In the genomic region with DNA sequence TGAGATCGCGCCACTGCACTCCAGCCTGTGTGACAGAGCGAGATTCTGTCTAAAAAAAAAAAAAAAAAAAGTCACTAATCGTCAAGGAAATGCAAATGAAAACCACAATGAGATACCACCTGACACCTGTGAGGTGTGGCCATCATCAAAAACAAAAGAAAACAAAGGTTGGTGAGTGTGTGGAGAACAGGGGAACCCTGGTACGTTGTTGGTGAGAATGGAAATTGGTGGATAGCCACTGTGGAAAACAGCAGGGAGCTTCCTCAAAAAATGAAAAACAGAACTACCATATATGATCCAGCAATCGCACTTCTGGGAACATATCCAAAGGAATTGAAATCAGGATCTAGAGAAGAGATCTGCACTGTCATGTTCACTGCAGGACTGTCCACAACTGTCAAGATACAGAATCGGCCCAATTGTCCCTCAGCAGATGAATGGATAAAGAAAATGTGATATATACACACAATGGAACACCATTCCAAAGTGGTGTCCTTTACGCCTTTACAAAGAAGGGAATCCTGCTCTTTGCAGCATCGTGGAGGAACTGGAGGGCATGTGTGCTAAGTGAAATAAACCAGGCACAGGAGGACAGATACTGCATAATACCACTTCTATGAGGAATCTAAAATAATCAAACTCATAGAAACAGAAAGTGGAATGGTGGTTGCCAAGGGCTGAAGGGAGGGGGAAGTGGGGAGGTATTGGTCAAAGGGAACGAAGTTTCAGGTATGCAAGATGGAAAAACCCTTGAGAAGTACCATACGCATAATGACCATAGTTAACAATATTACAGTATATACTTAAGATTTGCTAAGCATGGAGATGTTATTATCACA, we compare ENCODE assay signal across 1 cellular context.
TF ChIP-seq lines count a peak whose summit lies in the region.

No MANE protein-coding gene starts in this region.

TF ChIP-seq in GM12878, 131 proteins besides CTCF, POLR2A, EP300 and RAD21 (continued from another document):
- TF ChIP-seq, protein P1, sequence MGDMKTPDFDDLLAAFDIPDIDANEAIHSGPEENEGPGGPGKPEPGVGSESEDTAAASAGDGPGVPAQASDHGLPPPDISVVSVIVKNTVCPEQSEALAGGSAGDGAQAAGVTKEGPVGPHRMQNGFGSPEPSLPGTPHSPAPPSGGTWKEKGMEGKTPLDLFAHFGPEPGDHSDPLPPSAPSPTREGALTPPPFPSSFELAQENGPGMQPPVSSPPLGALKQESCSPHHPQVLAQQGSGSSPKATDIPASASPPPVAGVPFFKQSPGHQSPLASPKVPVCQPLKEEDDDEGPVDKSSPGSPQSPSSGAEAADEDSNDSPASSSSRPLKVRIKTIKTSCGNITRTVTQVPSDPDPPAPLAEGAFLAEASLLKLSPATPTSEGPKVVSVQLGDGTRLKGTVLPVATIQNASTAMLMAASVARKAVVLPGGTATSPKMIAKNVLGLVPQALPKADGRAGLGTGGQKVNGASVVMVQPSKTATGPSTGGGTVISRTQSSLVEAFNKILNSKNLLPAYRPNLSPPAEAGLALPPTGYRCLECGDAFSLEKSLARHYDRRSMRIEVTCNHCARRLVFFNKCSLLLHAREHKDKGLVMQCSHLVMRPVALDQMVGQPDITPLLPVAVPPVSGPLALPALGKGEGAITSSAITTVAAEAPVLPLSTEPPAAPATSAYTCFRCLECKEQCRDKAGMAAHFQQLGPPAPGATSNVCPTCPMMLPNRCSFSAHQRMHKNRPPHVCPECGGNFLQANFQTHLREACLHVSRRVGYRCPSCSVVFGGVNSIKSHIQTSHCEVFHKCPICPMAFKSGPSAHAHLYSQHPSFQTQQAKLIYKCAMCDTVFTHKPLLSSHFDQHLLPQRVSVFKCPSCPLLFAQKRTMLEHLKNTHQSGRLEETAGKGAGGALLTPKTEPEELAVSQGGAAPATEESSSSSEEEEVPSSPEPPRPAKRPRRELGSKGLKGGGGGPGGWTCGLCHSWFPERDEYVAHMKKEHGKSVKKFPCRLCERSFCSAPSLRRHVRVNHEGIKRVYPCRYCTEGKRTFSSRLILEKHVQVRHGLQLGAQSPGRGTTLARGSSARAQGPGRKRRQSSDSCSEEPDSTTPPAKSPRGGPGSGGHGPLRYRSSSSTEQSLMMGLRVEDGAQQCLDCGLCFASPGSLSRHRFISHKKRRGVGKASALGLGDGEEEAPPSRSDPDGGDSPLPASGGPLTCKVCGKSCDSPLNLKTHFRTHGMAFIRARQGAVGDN (IDR thresholded peaks at IDR 0.05) = no peak
- TF ChIP-seq PAX8 (IDR thresholded peaks at IDR 0.05) = no peak
- TF ChIP-seq JUND (IDR thresholded peaks at IDR 0.05; ENCODE audit: low read depth, low read length) = no peak
- no peak for TF ChIP-seq NR2C1 (IDR thresholded peaks at IDR 0.05)
- TF ChIP-seq, protein P2, sequence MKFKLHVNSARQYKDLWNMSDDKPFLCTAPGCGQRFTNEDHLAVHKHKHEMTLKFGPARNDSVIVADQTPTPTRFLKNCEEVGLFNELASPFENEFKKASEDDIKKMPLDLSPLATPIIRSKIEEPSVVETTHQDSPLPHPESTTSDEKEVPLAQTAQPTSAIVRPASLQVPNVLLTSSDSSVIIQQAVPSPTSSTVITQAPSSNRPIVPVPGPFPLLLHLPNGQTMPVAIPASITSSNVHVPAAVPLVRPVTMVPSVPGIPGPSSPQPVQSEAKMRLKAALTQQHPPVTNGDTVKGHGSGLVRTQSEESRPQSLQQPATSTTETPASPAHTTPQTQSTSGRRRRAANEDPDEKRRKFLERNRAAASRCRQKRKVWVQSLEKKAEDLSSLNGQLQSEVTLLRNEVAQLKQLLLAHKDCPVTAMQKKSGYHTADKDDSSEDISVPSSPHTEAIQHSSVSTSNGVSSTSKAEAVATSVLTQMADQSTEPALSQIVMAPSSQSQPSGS (IDR thresholded peaks at IDR 0.05; ENCODE audit: low read length) = no peak
- no peak for TF ChIP-seq EZH2 (IDR thresholded peaks at IDR 0.05; ENCODE audit: borderline replicate concordance, control insufficient read depth, low read depth, low read length)
- peak; percentile 60 to 63 for TF ChIP-seq IKZF2 (IDR thresholded peaks at IDR 0.05)
- no peak; the same call in 1 of the 2 replicates for TF ChIP-seq HDGF (IDR thresholded peaks at IDR 0.05)
- TF ChIP-seq, protein P3, sequence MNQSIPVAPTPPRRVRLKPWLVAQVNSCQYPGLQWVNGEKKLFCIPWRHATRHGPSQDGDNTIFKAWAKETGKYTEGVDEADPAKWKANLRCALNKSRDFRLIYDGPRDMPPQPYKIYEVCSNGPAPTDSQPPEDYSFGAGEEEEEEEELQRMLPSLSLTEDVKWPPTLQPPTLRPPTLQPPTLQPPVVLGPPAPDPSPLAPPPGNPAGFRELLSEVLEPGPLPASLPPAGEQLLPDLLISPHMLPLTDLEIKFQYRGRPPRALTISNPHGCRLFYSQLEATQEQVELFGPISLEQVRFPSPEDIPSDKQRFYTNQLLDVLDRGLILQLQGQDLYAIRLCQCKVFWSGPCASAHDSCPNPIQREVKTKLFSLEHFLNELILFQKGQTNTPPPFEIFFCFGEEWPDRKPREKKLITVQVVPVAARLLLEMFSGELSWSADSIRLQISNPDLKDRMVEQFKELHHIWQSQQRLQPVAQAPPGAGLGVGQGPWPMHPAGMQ (IDR thresholded peaks at IDR 0.05; ENCODE audit: borderline replicate concordance) = no peak
- no peak for TF ChIP-seq SMAD1 (IDR thresholded peaks at IDR 0.05; ENCODE audit: low read depth, partially characterized antibody)
- 0 out of 2 replicates have a peak, but pooled peaks have one; percentile 4 for TF ChIP-seq MTA3 (IDR thresholded peaks at IDR 0.05; ENCODE audit: borderline replicate concordance, low read length)
- TF ChIP-seq ZNF384 (IDR thresholded peaks at IDR 0.05; ENCODE audit: borderline replicate concordance, low read depth, low read length) = peak; percentile 88
- TF ChIP-seq KDM1A (IDR thresholded peaks at IDR 0.05; ENCODE audit: borderline replicate concordance) = no peak
- no peak for TF ChIP-seq STAT1 (conservative IDR thresholded peaks at IDR 0.05)
- TF ChIP-seq BRCA1 (IDR thresholded peaks at IDR 0.05; ENCODE audit: low read depth, low read length) = no peak
- TF ChIP-seq GATAD2B (conservative IDR thresholded peaks at IDR 0.05; ENCODE audit: low read depth) = 0 out of 2 replicates have a peak, but pooled peaks have one; percentile 33
- TF ChIP-seq, protein P4, sequence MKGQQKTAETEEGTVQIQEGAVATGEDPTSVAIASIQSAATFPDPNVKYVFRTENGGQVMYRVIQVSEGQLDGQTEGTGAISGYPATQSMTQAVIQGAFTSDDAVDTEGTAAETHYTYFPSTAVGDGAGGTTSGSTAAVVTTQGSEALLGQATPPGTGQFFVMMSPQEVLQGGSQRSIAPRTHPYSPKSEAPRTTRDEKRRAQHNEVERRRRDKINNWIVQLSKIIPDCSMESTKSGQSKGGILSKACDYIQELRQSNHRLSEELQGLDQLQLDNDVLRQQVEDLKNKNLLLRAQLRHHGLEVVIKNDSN (IDR thresholded peaks at IDR 0.05; ENCODE audit: borderline replicate concordance, extremely low read length, insufficient read depth, low read depth, low read length) = no peak
- TF ChIP-seq ZNF24 (IDR thresholded peaks at IDR 0.05) = no peak
- TF ChIP-seq ATF7 (IDR thresholded peaks at IDR 0.05; ENCODE audit: low read depth) = peak; percentile 71
- no peak for TF ChIP-seq TARDBP (IDR thresholded peaks at IDR 0.05; ENCODE audit: borderline replicate concordance)
- TF ChIP-seq MYC (IDR thresholded peaks at IDR 0.05; ENCODE audit: insufficient read depth, insufficient read length, insufficient replicate concordance, low read length, severe bottlenecking) = no peak
- TF ChIP-seq NBN (IDR thresholded peaks at IDR 0.05) = peak; percentile 83; the same call in 1 of the 2 replicates
- TF ChIP-seq, protein P5, sequence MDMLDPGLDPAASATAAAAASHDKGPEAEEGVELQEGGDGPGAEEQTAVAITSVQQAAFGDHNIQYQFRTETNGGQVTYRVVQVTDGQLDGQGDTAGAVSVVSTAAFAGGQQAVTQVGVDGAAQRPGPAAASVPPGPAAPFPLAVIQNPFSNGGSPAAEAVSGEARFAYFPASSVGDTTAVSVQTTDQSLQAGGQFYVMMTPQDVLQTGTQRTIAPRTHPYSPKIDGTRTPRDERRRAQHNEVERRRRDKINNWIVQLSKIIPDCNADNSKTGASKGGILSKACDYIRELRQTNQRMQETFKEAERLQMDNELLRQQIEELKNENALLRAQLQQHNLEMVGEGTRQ (IDR thresholded peaks at IDR 0.05; ENCODE audit: borderline replicate concordance, low read depth, low read length) = no peak; the same call in 1 of the 2 replicates
- TF ChIP-seq SMAD5 (IDR thresholded peaks at IDR 0.05; ENCODE audit: low read depth) = no peak
- TF ChIP-seq GABPA (IDR thresholded peaks at IDR 0.05; ENCODE audit: low read depth) = no peak
- TF ChIP-seq EGR1 (IDR thresholded peaks at IDR 0.05; ENCODE audit: borderline replicate concordance in 1 of 2, low read depth in 2 of 2, low read length in 2 of 2) = no peak
- TF ChIP-seq, protein P6, sequence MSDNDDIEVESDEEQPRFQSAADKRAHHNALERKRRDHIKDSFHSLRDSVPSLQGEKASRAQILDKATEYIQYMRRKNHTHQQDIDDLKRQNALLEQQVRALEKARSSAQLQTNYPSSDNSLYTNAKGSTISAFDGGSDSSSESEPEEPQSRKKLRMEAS (IDR thresholded peaks at IDR 0.05; ENCODE audit: low read depth, low read length) = no peak
- TF ChIP-seq, protein P7, sequence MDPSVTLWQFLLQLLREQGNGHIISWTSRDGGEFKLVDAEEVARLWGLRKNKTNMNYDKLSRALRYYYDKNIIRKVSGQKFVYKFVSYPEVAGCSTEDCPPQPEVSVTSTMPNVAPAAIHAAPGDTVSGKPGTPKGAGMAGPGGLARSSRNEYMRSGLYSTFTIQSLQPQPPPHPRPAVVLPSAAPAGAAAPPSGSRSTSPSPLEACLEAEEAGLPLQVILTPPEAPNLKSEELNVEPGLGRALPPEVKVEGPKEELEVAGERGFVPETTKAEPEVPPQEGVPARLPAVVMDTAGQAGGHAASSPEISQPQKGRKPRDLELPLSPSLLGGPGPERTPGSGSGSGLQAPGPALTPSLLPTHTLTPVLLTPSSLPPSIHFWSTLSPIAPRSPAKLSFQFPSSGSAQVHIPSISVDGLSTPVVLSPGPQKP (IDR thresholded peaks at IDR 0.05; ENCODE audit: low read depth, low read length) = no peak
TF ChIP-seq in GM12878: peak in this region for 31.
